16 cellular contexts compared by ENCODE assay signal in genomic region chr10:1213252-1213651, GRCh38.
DNase-seq lines count a peak whose midpoint lies in the region; ATAC-seq and TF ChIP-seq lines count a peak whose summit lies in the region.
"Had no signal": no experiment of that assay in that cellular context is flagged by ENCODE, and none has a peak within 500 bp of the region (broad histone marks: within the 10 kb centered on the region; RNA-seq: fewer than 3 reads in every experiment).

No MANE protein-coding gene starts in this region.

- intact Hi-C loops in upper lobe of right lung (cut with DNase I) = no loop called here
- intact Hi-C loops in aorta (cut with DNase I) = no loop called here

- no peak for TF ChIP-seq CTCF in upper lobe of right lung (IDR thresholded peaks at IDR 0.05)

- peak; percentile 38 for DNase-seq in activated CD8-positive, alpha-beta memory T cell treated with anti-CD3 and anti-CD28 coated beads, Interleukin-2, amount 50 U/mL, for 48 hours
- DNase-seq in activated CD8-positive, alpha-beta memory T cell treated with anti-CD3 and anti-CD28 coated beads, Interleukin-2, amount 50 U/mL, for 4 hours = no peak
- DNase-seq in mesenteric fat pad (ENCODE audit: low spot score) (peak; percentile 60), upper lobe of right lung (peak; percentile 15), NCI-H82 treated with DMSO at 0.1 percent for 48 hours (lab: John Stamatoyannopoulos, UW; ENCODE audit: unreplicated experiment) (no peak), aorta (no peak), NCI-H2171 treated with DMSO at 0.1 percent for 48 hours (lab: John Stamatoyannopoulos, UW) (no peak)
- DNase-seq: 8988T; AML-193; Caco-2; CD8-positive, alpha-beta memory T cell; DMS53; GF-D8; GM23248 had no signal

- H3K4me1 ChIP-seq in upper lobe of right lung (no peaks in the 10 kb centered on the region), aorta (ENCODE audit: control insufficient read depth in 1 of 2, insufficient read depth in 2 of 2, low read length in 2 of 2) (no peaks in the 10 kb centered on the region)
- H3K4me1 ChIP-seq: BLaER1, Caco-2 had no signal

- ATAC-seq in upper lobe of right lung = no peak
- no peak for ATAC-seq in aorta (ENCODE audit: low FRiP score)

- H3K9me3 ChIP-seq in upper lobe of right lung (no peaks in the 10 kb centered on the region), aorta (ENCODE audit: control insufficient read depth, low read length) (no peaks in the 10 kb centered on the region)
- H3K9me3 ChIP-seq: BLaER1, Caco-2 had no signal

- H3K27me3 ChIP-seq in upper lobe of right lung (no peaks in the 10 kb centered on the region), aorta (ENCODE audit: control insufficient read depth in 1 of 2, insufficient read depth in 2 of 2, low read length in 1 of 2) (no peaks in the 10 kb centered on the region)
- H3K27me3 ChIP-seq: BLaER1 had no signal

- peak overlapping the region; percentile 29 for H3K27ac ChIP-seq in angular gyrus (ENCODE audit: low read depth, low read length)
- H3K27ac ChIP-seq in upper lobe of right lung = no peak overlapping the region
- H3K27ac ChIP-seq in aorta (ENCODE audit: low read depth in 1 of 2, low read length in 2 of 2) = no peak overlapping the region
- H3K27ac ChIP-seq: BLaER1, GM23248 had no signal

- H3K36me3 ChIP-seq in upper lobe of right lung = no peaks in the 10 kb centered on the region
- H3K36me3 ChIP-seq in aorta (ENCODE audit: control insufficient read depth in 1 of 2, insufficient read depth in 2 of 2, low read length in 1 of 2) = no peaks in the 10 kb centered on the region
- H3K36me3 ChIP-seq: BLaER1 had no signal

- H3K4me3 ChIP-seq in upper lobe of right lung (no peak overlapping the region), aorta (ENCODE audit: low read length in 2 of 2) (no peak overlapping the region)
- H3K4me3 ChIP-seq: BLaER1, GM23248 had no signal

- 76 to 81% methylated on average over 6 to 7 of the region's 7 CpGs for WGBS in aorta, 2 donors

Comparison
In these comparisons a context has a peak if more than half of its experiments do, and no peak if none do; other contexts are left out.
1. DNase-seq: peak in activated CD8-positive, alpha-beta memory T cell treated with anti-CD3 and anti-CD28 coated beads, Interleukin-2, amount 50 U/mL, for 48 hours (single experiment), mesenteric fat pad (single experiment) and upper lobe of right lung (single experiment); none in activated CD8-positive, alpha-beta memory T cell treated with anti-CD3 and anti-CD28 coated beads, Interleukin-2, amount 50 U/mL, for 4 hours (single experiment), NCI-H82 treated with DMSO at 0.1 percent for 48 hours (single experiment), aorta (0 of 2) and NCI-H2171 treated with DMSO at 0.1 percent for 48 hours (single experiment).